ENCODE assay signal across 34 cellular contexts in the genomic region with DNA sequence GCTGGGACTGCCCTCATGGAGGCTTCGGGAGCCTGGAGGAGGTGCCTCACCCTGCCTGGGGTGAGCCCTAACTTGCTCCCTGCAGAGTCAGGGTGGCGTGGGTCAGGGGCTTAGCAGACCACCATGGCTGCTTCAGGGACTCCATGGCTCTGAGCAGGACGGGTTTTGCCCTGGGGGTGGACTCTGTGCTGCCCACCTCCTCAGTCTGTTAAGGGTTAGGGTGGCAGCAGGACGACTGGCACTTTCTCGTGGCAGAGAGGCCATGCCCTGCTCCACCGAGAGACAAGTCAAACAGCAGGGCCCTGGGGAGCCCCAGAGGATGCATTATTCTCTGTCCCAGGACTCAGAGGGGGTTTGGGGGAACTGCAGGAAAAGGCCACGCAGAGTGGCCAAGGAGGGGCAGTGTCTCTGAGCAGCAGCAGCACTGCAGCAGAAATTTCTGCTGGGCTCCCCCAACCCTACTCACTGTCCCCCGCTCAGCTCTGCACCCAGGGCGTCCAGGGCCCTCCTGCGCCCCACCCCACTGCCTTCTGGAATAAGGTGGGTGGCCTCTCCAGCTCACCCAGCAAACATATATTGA. TPM values are rescaled to one million over a fixed set of nuclear protein-coding genes. Genes with fewer than 3 reads are reported as not detected.
"Had no signal": no experiment of that assay in that cellular context is flagged by ENCODE, and none has a peak within 500 bp of the region (broad histone marks: within the 10 kb centered on the region; RNA-seq: fewer than 3 reads in every experiment).

No MANE protein-coding gene starts in this region.

- H3K36me3 ChIP-seq: ascending aorta, cardiac muscle cell, MG63, SJCRH30, WERI-Rb-1 had no signal

- H3K4me3 Mint-ChIP-seq: activated CD4-positive, alpha-beta memory T cell treated with anti-CD3 and anti-CD28 coated beads, Interleukin-2, amount 10 ng/mL, durations not matched to agents 7 days and 5 days; activated naive CD4-positive, alpha-beta T cell treated with anti-CD3 and anti-CD28 coated beads, Interleukin-2, amount 50 U/mL, for 24 hours; activated naive CD8-positive, alpha-beta T cell treated with anti-CD3 and anti-CD28 coated beads, Interleukin-2, amount 10 ng/mL, durations not matched to agents 7 days and 5 days; activated T-cell treated with anti-CD3 and anti-CD28 coated beads, Interleukin-2, amount 50 U/mL, for 24 hours had no signal

- H3K36me3 Mint-ChIP-seq: activated naive CD4-positive, alpha-beta T cell treated with anti-CD3 and anti-CD28 coated beads, Interleukin-2, amount 50 U/mL, for 24 hours; activated naive CD8-positive, alpha-beta T cell treated with anti-CD3 and anti-CD28 coated beads, Interleukin-2, amount 10 ng/mL, durations not matched to agents 7 days and 5 days had no signal

- H3K27me3 ChIP-seq: MG63, SJCRH30 had no signal

- DNase-seq: activated CD4-positive, alpha-beta memory T cell treated with anti-CD3 and anti-CD28 coated beads, Interleukin-2, amount 10 ng/mL, durations not matched to agents 7 days and 5 days; activated CD4-positive, alpha-beta T cell treated with anti-CD3 and anti-CD28 coated beads for 1 hour; activated CD4-positive, alpha-beta T cell treated with anti-CD3 and anti-CD28 coated beads for 48 hours; activated CD4-positive, CD25-positive, alpha-beta regulatory T cell; activated CD8-positive, alpha-beta memory T cell treated with anti-CD3 and anti-CD28 coated beads for 24 hours; activated gamma-delta T cell; activated naive CD4-positive, alpha-beta T cell treated with Interleukin-2 at 50 U/mL for 16 hours; activated naive CD8-positive, alpha-beta T cell treated with anti-CD3 and anti-CD28 coated beads, Interleukin-2, amount 10 ng/mL, durations not matched to agents 7 days and 5 days; activated T-cell treated with anti-CD3 and anti-CD28 coated beads, Interleukin-2, amount 50 U/mL, for 24 hours; amygdala; cerebellar nuclear complex; Kasumi-1; KBM-7; MG63; NCI-H1048; NCI-H1105 treated with DMSO at 0.1 percent for 48 hours; NCI-H1436; NCI-H1694; NCI-H1930; NCI-H2081 treated with DMSO at 0.1 percent for 48 hours; NCI-H226; NCI-H524 treated with DMSO at 0.1 percent for 48 hours; SHP77; SJCRH30; T1000; WERI-Rb-1 had no signal

- H3K4me1 ChIP-seq: ascending aorta, SJCRH30 had no signal

- H3K27ac ChIP-seq: ascending aorta, cardiac muscle cell, SJCRH30, SK-N-MC, WERI-Rb-1 had no signal

- H3K9me3 ChIP-seq: ascending aorta had no signal

- H3K4me3 ChIP-seq: ascending aorta, cardiac muscle cell, MG63, SJCRH30, SK-N-MC had no signal

- H3K27ac Mint-ChIP-seq: activated CD4-positive, alpha-beta memory T cell treated with anti-CD3 and anti-CD28 coated beads, Interleukin-2, amount 10 ng/mL, durations not matched to agents 7 days and 5 days; activated naive CD4-positive, alpha-beta T cell treated with anti-CD3 and anti-CD28 coated beads, Interleukin-2, amount 50 U/mL, for 24 hours; activated naive CD8-positive, alpha-beta T cell treated with anti-CD3 and anti-CD28 coated beads, Interleukin-2, amount 10 ng/mL, durations not matched to agents 7 days and 5 days; activated T-cell treated with anti-CD3 and anti-CD28 coated beads, Interleukin-2, amount 50 U/mL, for 24 hours; activated T-helper 2 cell treated with anti-CD3 and anti-CD28 coated beads, Interferon-gamma antibody, Interleukin-2, Interleukin-4, amounts not matched to agents 10 μg/mL and 5 μg/mL and 100 μg/mL, durations not matched to agents 14 hours and 24 hours and 36 hours had no signal

RNA-seq across cellular contexts. Expression of a gene that starts 1.8 kb away (rescaled TPM):
- total RNA-seq: activated CD4-positive, alpha-beta memory T cell treated with anti-CD3 and anti-CD28 coated beads, Interleukin-2, amount 10 ng/mL, durations not matched to agents 7 days and 5 days; activated naive CD8-positive, alpha-beta T cell treated with anti-CD3 and anti-CD28 coated beads, Interleukin-2, amount 10 ng/mL, durations not matched to agents 7 days and 5 days; activated T-helper 2 cell treated with anti-CD3 and anti-CD28 coated beads, Interferon-gamma antibody, Interleukin-2, Interleukin-4, amounts not matched to agents 10 μg/mL and 5 μg/mL and 100 μg/mL, durations not matched to agents 14 hours and 24 hours and 36 hours; ascending aorta; cardiac muscle cell; NCI-H460; SJCRH30; T-helper 1 cell treated with Interleukin-12 subunit alpha and Interleukin-12 subunit beta and Interleukin-4 antibody, amounts not matched to agents 30 ng/mL and 1 ng/mL, for 36 hours; T-helper 2 cell treated with Interferon-gamma antibody and Interleukin-4, amounts not matched to agents 100 ng/mL and 5 ng/mL, for 36 hours had no signal
- polyA plus RNA-seq: cardiac muscle cell had no signal

RNA-seq across cellular contexts. Expression of a gene that starts 29.7 kb away (rescaled TPM):
- total RNA-seq: ascending aorta, cardiac muscle cell, SJCRH30 had no signal
- polyA plus RNA-seq: cardiac muscle cell had no signal

RNA-seq across cellular contexts. Expression of a gene that starts 42.7 kb away (rescaled TPM):
- total RNA-seq: ascending aorta, cardiac muscle cell, NCI-H460, SJCRH30 had no signal
- polyA plus RNA-seq: cardiac muscle cell had no signal
